23 cellular contexts compared by ENCODE assay signal in genomic region chr20:32244150-32244823, GRCh38. TPM values are rescaled to one million over a fixed set of nuclear protein-coding genes. Genes with fewer than 3 reads are reported as not detected.
A peak's percentile ranks its signal among the peaks of the same experiment; 100 is the strongest.
DNase-seq lines count a peak whose midpoint lies in the region; ATAC-seq and TF ChIP-seq lines count a peak whose summit lies in the region.
"Had no signal": no experiment of that assay in that cellular context is flagged by ENCODE, and none has a peak within 500 bp of the region (broad histone marks: within the 10 kb centered on the region; RNA-seq: fewer than 3 reads in every experiment).

No MANE protein-coding gene starts in this region.

- WGBS in lower leg skin, 2 donors: 84 to 93% methylated on average over 6 of the region's 6 CpGs

- H3K36me3 Mint-ChIP-seq in activated CD8-positive, alpha-beta T cell treated with anti-CD3 and anti-CD28 coated beads for 36 hours (ENCODE audit: low read depth): no peaks in the 10 kb centered on the region
- H3K36me3 Mint-ChIP-seq in activated CD8-positive, alpha-beta T cell treated with anti-CD3 and anti-CD28 coated beads, Interleukin-2, amount 10 ng/mL, durations not matched to agents 7 days and 5 days (ENCODE audit: low read depth): no peaks in the 10 kb centered on the region
- no peaks in the 10 kb centered on the region for H3K36me3 Mint-ChIP-seq in activated naive CD8-positive, alpha-beta T cell treated with anti-CD3 and anti-CD28 coated beads, Interleukin-2, amount 10 ng/mL, durations not matched to agents 7 days and 5 days

- peaks cover 46% of the 10 kb centered on the region for H3K4me1 Mint-ChIP-seq in activated CD8-positive, alpha-beta T cell treated with anti-CD3 and anti-CD28 coated beads for 36 hours (ENCODE audit: low read depth)
- H3K4me1 Mint-ChIP-seq in activated CD8-positive, alpha-beta T cell treated with anti-CD3 and anti-CD28 coated beads, Interleukin-2, amount 10 ng/mL, durations not matched to agents 7 days and 5 days (ENCODE audit: low read depth): peaks cover 7% of the 10 kb centered on the region
- H3K4me1 Mint-ChIP-seq in activated naive CD8-positive, alpha-beta T cell treated with anti-CD3 and anti-CD28 coated beads, Interleukin-2, amount 10 ng/mL, durations not matched to agents 7 days and 5 days: peaks cover 5% of the 10 kb centered on the region

- H3K4me1 ChIP-seq in mucosa of descending colon (ENCODE audit: low read depth): no peaks in the 10 kb centered on the region
- H3K4me1 ChIP-seq: colonic mucosa, esophagus muscularis mucosa, sigmoid colon had no signal

- CTCF ChIA-PET in activated CD8-positive, alpha-beta T cell treated with anti-CD3 and anti-CD28 coated beads for 36 hours (lab: Charles Lee): no interaction called here
- CTCF ChIA-PET in activated CD8-positive, alpha-beta T cell treated with anti-CD3 and anti-CD28 coated beads, Interleukin-2, amount 10 ng/mL, durations not matched to agents 7 days and 5 days (lab: Charles Lee): interaction anchor here (1.1 kb wide), 1 partner anchor 41 kb away, joined by 3 read pairs; no protein-coding TSS in a partner anchor

- ATAC-seq in activated CD8-positive, alpha-beta T cell treated with anti-CD3 and anti-CD28 coated beads for 36 hours: no peak
- no peak for ATAC-seq in activated CD8-positive, alpha-beta T cell treated with anti-CD3 and anti-CD28 coated beads, Interleukin-2, amount 10 ng/mL, durations not matched to agents 7 days and 5 days
- ATAC-seq in activated naive CD8-positive, alpha-beta T cell treated with anti-CD3 and anti-CD28 coated beads, Interleukin-2, amount 10 ng/mL, durations not matched to agents 7 days and 5 days (ENCODE audit: low read depth): no peak
- ATAC-seq in mucosa of descending colon (peak; percentile 72), GM18873 (IDR thresholded peaks at IDR 0.05; ENCODE audit: low FRiP score, unreplicated experiment) (no peak)

- H3K36me3 ChIP-seq in mucosa of descending colon (ENCODE audit: low read depth): no peaks in the 10 kb centered on the region
- H3K36me3 ChIP-seq: colonic mucosa, esophagus muscularis mucosa, sigmoid colon, thoracic aorta had no signal

- TF ChIP-seq CTCF in activated CD8-positive, alpha-beta T cell treated with anti-CD3 and anti-CD28 coated beads for 36 hours (IDR thresholded peaks at IDR 0.05): no peak
- no peak for TF ChIP-seq CTCF in mucosa of descending colon (IDR thresholded peaks at IDR 0.05)
- TF ChIP-seq CTCF in lower leg skin (IDR thresholded peaks at IDR 0.05): no peak

- H3K4me3 Mint-ChIP-seq in activated CD8-positive, alpha-beta T cell treated with anti-CD3 and anti-CD28 coated beads for 36 hours: no peak overlapping the region
- H3K4me3 Mint-ChIP-seq in activated CD8-positive, alpha-beta T cell treated with anti-CD3 and anti-CD28 coated beads, Interleukin-2, amount 10 ng/mL, durations not matched to agents 7 days and 5 days: no peak overlapping the region
- no peak overlapping the region for H3K4me3 Mint-ChIP-seq in activated naive CD8-positive, alpha-beta T cell treated with anti-CD3 and anti-CD28 coated beads, Interleukin-2, amount 10 ng/mL, durations not matched to agents 7 days and 5 days
- H3K4me3 Mint-ChIP-seq: activated CD4-positive, alpha-beta T cell treated with anti-CD3 and anti-CD28 coated beads, Interleukin-2, amount 10 ng/mL, durations not matched to agents 24 days and 14 days had no signal

- no peak for DNase-seq in activated CD8-positive, alpha-beta T cell treated with anti-CD3 and anti-CD28 coated beads for 36 hours
- no peak for DNase-seq in activated CD8-positive, alpha-beta T cell treated with anti-CD3 and anti-CD28 coated beads, Interleukin-2, amount 10 ng/mL, durations not matched to agents 7 days and 5 days
- DNase-seq in activated naive CD8-positive, alpha-beta T cell treated with anti-CD3 and anti-CD28 coated beads, Interleukin-2, amount 10 ng/mL, durations not matched to agents 7 days and 5 days: no peak
- DNase-seq in mucosa of descending colon (no peak), lower leg skin (ENCODE audit: low spot score in 2 of 2) (no peak), NCI-H446 (lab: John Stamatoyannopoulos, UW) (no peak), NCI-H1092 (lab: John Stamatoyannopoulos, UW) (no peak)
- DNase-seq: 8988T; activated CD4-positive, alpha-beta T cell treated with anti-CD3 and anti-CD28 coated beads, Interleukin-2, amount 10 ng/mL, durations not matched to agents 24 days and 14 days; activated effector memory CD4-positive, alpha-beta T cell treated with anti-CD3 and anti-CD28 coated beads, Interleukin-2, amount 50 U/mL, for 16 hours; AML-193; amniotic stem cell; colonic mucosa; H7; MM.1S; NCI-H1436 treated with DMSO at 0.1 percent for 48 hours; NCI-H524 treated with DMSO at 0.1 percent for 48 hours; RPMI8226; sigmoid colon; T-helper 2 cell had no signal

- TF ChIP-seq POLR2A in lower leg skin (IDR thresholded peaks at IDR 0.05): no peak

- H3K4me3 ChIP-seq in mucosa of descending colon (no peak overlapping the region), lower leg skin (ENCODE audit: low read depth, poor library complexity, severe bottlenecking) (no peak overlapping the region)
- H3K4me3 ChIP-seq: colonic mucosa, esophagus muscularis mucosa, sigmoid colon, thoracic aorta had no signal

- H3K27me3 Mint-ChIP-seq in activated CD8-positive, alpha-beta T cell treated with anti-CD3 and anti-CD28 coated beads for 36 hours: no peaks in the 10 kb centered on the region
- H3K27me3 Mint-ChIP-seq in activated CD8-positive, alpha-beta T cell treated with anti-CD3 and anti-CD28 coated beads, Interleukin-2, amount 10 ng/mL, durations not matched to agents 7 days and 5 days (ENCODE audit: low read depth): no peaks in the 10 kb centered on the region
- H3K27me3 Mint-ChIP-seq in activated naive CD8-positive, alpha-beta T cell treated with anti-CD3 and anti-CD28 coated beads, Interleukin-2, amount 10 ng/mL, durations not matched to agents 7 days and 5 days: no peaks in the 10 kb centered on the region
- H3K27me3 Mint-ChIP-seq: activated CD4-positive, alpha-beta T cell treated with anti-CD3 and anti-CD28 coated beads, Interleukin-2, amount 10 ng/mL, durations not matched to agents 24 days and 14 days had no signal

- peak overlapping the region; percentile 5 for H3K27ac Mint-ChIP-seq in activated CD8-positive, alpha-beta T cell treated with anti-CD3 and anti-CD28 coated beads for 36 hours
- no peak overlapping the region for H3K27ac Mint-ChIP-seq in activated CD8-positive, alpha-beta T cell treated with anti-CD3 and anti-CD28 coated beads, Interleukin-2, amount 10 ng/mL, durations not matched to agents 7 days and 5 days
- H3K27ac Mint-ChIP-seq in activated naive CD8-positive, alpha-beta T cell treated with anti-CD3 and anti-CD28 coated beads, Interleukin-2, amount 10 ng/mL, durations not matched to agents 7 days and 5 days: peak overlapping the region; percentile 49
- H3K27ac Mint-ChIP-seq: activated CD4-positive, alpha-beta T cell treated with anti-CD3 and anti-CD28 coated beads, Interleukin-2, amount 10 ng/mL, durations not matched to agents 24 days and 14 days had no signal

- no peaks in the 10 kb centered on the region for H3K9me3 ChIP-seq in mucosa of descending colon
- H3K9me3 ChIP-seq: colonic mucosa, esophagus muscularis mucosa, sigmoid colon, thoracic aorta had no signal

- H3K9me3 Mint-ChIP-seq in activated CD8-positive, alpha-beta T cell treated with anti-CD3 and anti-CD28 coated beads for 36 hours: no peaks in the 10 kb centered on the region
- H3K9me3 Mint-ChIP-seq in activated CD8-positive, alpha-beta T cell treated with anti-CD3 and anti-CD28 coated beads, Interleukin-2, amount 10 ng/mL, durations not matched to agents 7 days and 5 days (ENCODE audit: insufficient read depth): no peaks in the 10 kb centered on the region
- no peaks in the 10 kb centered on the region for H3K9me3 Mint-ChIP-seq in activated naive CD8-positive, alpha-beta T cell treated with anti-CD3 and anti-CD28 coated beads, Interleukin-2, amount 10 ng/mL, durations not matched to agents 7 days and 5 days
- H3K9me3 Mint-ChIP-seq: activated CD4-positive, alpha-beta T cell treated with anti-CD3 and anti-CD28 coated beads, Interleukin-2, amount 10 ng/mL, durations not matched to agents 24 days and 14 days had no signal

- intact Hi-C loops in activated CD8-positive, alpha-beta T cell treated with anti-CD3 and anti-CD28 coated beads for 36 hours (cut with micrococcal nuclease): no loop called here
- intact Hi-C loops in mucosa of descending colon (cut with DNase I, micrococcal nuclease): no loop called here
- intact Hi-C loops in lower leg skin (cut with DNase I; ENCODE audit: low total_unique reads): no loop called here

- POLR2A ChIA-PET in activated CD8-positive, alpha-beta T cell treated with anti-CD3 and anti-CD28 coated beads for 36 hours (lab: Charles Lee): interaction anchor here (0.9 to 1.0 kb wide), 2 partner anchors 12 to 19 kb away, joined by 4 to 8 read pairs; no protein-coding TSS in a partner anchor
- POLR2A ChIA-PET in activated CD8-positive, alpha-beta T cell treated with anti-CD3 and anti-CD28 coated beads, Interleukin-2, amount 10 ng/mL, durations not matched to agents 7 days and 5 days (lab: Charles Lee): interaction anchor here (0.6 kb wide), 1 partner anchor 12 kb away, joined by 4 read pairs; no protein-coding TSS in a partner anchor
- POLR2A ChIA-PET in activated naive CD8-positive, alpha-beta T cell treated with anti-CD3 and anti-CD28 coated beads, Interleukin-2, amount 10 ng/mL, durations not matched to agents 7 days and 5 days (lab: Charles Lee): no interaction called here

RNA-seq across cellular contexts. Expression of gene KIF3B, which starts 33.2 kb away (rescaled TPM):
- 10 to 100 TPM; 25.4 to 25.7 TPM for total RNA-seq in activated CD8-positive, alpha-beta T cell treated with anti-CD3 and anti-CD28 coated beads for 36 hours
- 10 to 100 TPM; 15.1 to 16.0 TPM for total RNA-seq in activated CD8-positive, alpha-beta T cell treated with anti-CD3 and anti-CD28 coated beads, Interleukin-2, amount 10 ng/mL, durations not matched to agents 7 days and 5 days
- total RNA-seq in activated naive CD8-positive, alpha-beta T cell treated with anti-CD3 and anti-CD28 coated beads, Interleukin-2, amount 10 ng/mL, durations not matched to agents 7 days and 5 days: 10 to 100 TPM; 14.3 to 14.4 TPM
- 10 to 100 TPM; 39.3 to 54.6 (median 52.0) TPM for total RNA-seq in mucosa of descending colon
- 10 to 100 TPM in 3 of 4 donors, 1 to 10 TPM in 1; 9.7 to 17.8 (median 13.1) TPM for total RNA-seq in lower leg skin

RNA-seq across cellular contexts. Expression of gene POFUT1, which starts 36.6 kb away (rescaled TPM):
- 10 to 100 TPM; 43.7 to 46.2 TPM for total RNA-seq in activated CD8-positive, alpha-beta T cell treated with anti-CD3 and anti-CD28 coated beads for 36 hours
- 10 to 100 TPM; 23.5 to 24.8 TPM for total RNA-seq in activated CD8-positive, alpha-beta T cell treated with anti-CD3 and anti-CD28 coated beads, Interleukin-2, amount 10 ng/mL, durations not matched to agents 7 days and 5 days
- total RNA-seq in activated naive CD8-positive, alpha-beta T cell treated with anti-CD3 and anti-CD28 coated beads, Interleukin-2, amount 10 ng/mL, durations not matched to agents 7 days and 5 days: 10 to 100 TPM; 23.9 to 24.2 TPM
- 10 to 100 TPM; 35.5 to 48.5 (median 44.8) TPM for total RNA-seq in mucosa of descending colon
- 10 to 100 TPM; 15.6 to 29.7 (median 21.6) TPM for total RNA-seq in lower leg skin

RNA-seq across cellular contexts. Expression of gene PLAGL2, which starts 36.7 kb away (rescaled TPM):
- 10 to 100 TPM; 70.6 to 71.5 TPM for total RNA-seq in activated CD8-positive, alpha-beta T cell treated with anti-CD3 and anti-CD28 coated beads for 36 hours
- 10 to 100 TPM; 21.9 to 22.9 TPM for total RNA-seq in activated CD8-positive, alpha-beta T cell treated with anti-CD3 and anti-CD28 coated beads, Interleukin-2, amount 10 ng/mL, durations not matched to agents 7 days and 5 days
- 10 to 100 TPM; 20.4 to 20.8 TPM for total RNA-seq in activated naive CD8-positive, alpha-beta T cell treated with anti-CD3 and anti-CD28 coated beads, Interleukin-2, amount 10 ng/mL, durations not matched to agents 7 days and 5 days
- total RNA-seq in mucosa of descending colon: 10 to 100 TPM; 12.9 to 21.9 (median 16.5) TPM
- total RNA-seq in lower leg skin: 10 to 100 TPM; 10.5 to 12.1 (median 11.7) TPM
